ENCODE assay signal across 11 cellular contexts in genomic region chr22:38974826-38975175, GRCh38. TPM values are rescaled to one million over a fixed set of nuclear protein-coding genes. Genes with fewer than 3 reads are reported as not detected.
"Had no signal": no experiment of that assay in that cellular context is flagged by ENCODE, and none has a peak within 500 bp of the region (broad histone marks: within the 10 kb centered on the region; RNA-seq: fewer than 3 reads in every experiment).

No MANE protein-coding gene starts in this region.

- H3K36me3 ChIP-seq: HAP-1 had no signal

- H3K4me1 ChIP-seq: HAP-1 had no signal

- FAIRE-seq: HepG2, K562 had no signal

- H3K27ac ChIP-seq: HL-60 had no signal

- DNase-seq: H7, HFFc6, IMR-90 had no signal

- H3K4me1 Mint-ChIP-seq: GM23338 had no signal

- ATAC-seq: HCT116, K562 had no signal

- H3K4me3 Mint-ChIP-seq: GM23338, HFFc6 had no signal

- H3K4me2 ChIP-seq: GM23338 had no signal

- H3K4me3 ChIP-seq: GM23338, HAP-1, K562 had no signal

- H3K27ac Mint-ChIP-seq: GM23338, HFFc6 had no signal

- H3K9me3 ChIP-seq: HAP-1 had no signal

RNA-seq across cellular contexts. Expression of gene APOBEC3A, which starts 17.4 kb away (rescaled TPM):
- total RNA-seq: GM23338, H4, H7, HepG2, HFFc6, HT1080, IMR-90, K562 had no signal
- polyA plus RNA-seq: HepG2, IMR-90 had no signal

RNA-seq across cellular contexts. Expression of gene APOBEC3D, which starts 46.1 kb away (rescaled TPM):
- total RNA-seq: HT1080 had no signal
